8 cellular contexts compared by ENCODE assay signal in genomic region chr5:168579206-168579986, GRCh38. TPM values are rescaled to one million over a fixed set of nuclear protein-coding genes. Genes with fewer than 3 reads are reported as not detected.
A peak's percentile ranks its signal among the peaks of the same experiment; 100 is the strongest.
DNase-seq lines count a peak whose midpoint lies in the region; ATAC-seq, FAIRE-seq and TF ChIP-seq lines count a peak whose summit lies in the region.

Gene PANK3 (minus strand): TSS chr5:168579368. CDS start chr5:168579283, 85 bp downstream.

- no TSS peak for BruUV-seq in OCI-LY7 (replicated peaks; lab: Mats Ljungman, UMichigan)

- peaks cover 25% of the 10 kb centered on the region for H3K4me1 Mint-ChIP-seq in endothelial cell (ENCODE audit: unreplicated experiment)
- H3K4me1 Mint-ChIP-seq in mesothelial cell of epicardium = peaks cover 35% of the 10 kb centered on the region

- H3K4me1 ChIP-seq in OCI-LY7 (ENCODE audit: insufficient read depth, low read length, poor library complexity, severe bottlenecking) = peaks cover 26% of the 10 kb centered on the region

- peaks cover 28% of the 10 kb centered on the region for H4K20me1 ChIP-seq in OCI-LY7 (ENCODE audit: insufficient read depth, low read length)

- H3K4me2 ChIP-seq in OCI-LY7 (ENCODE audit: low read length) = peak within 1 kb of the TSS; percentile 99

- CTCF ChIA-PET in OCI-LY7 (lab: Charles Lee; ENCODE audit: unreplicated experiment) = no interaction called here

- H3K4me3 ChIP-seq in OCI-LY7 (ENCODE audit: low read depth, low read length, poor library complexity, severe bottlenecking) = peak within 1 kb of the TSS; percentile 98

- ATAC-seq in GM21526 (IDR thresholded peaks at IDR 0.05; ENCODE audit: low FRiP score, unreplicated experiment) = peak; percentile 94

- FAIRE-seq in D721Med (lab: Jason Lieb, UNC) = peak; percentile 74

- TF ChIP-seq CTCF in D721Med (IDR thresholded peaks at IDR 0.05; ENCODE audit: insufficient read depth, missing control alignments) (no peak), OCI-LY7 (conservative IDR thresholded peaks at IDR 0.05; ENCODE audit: low read length) (no peak), endothelial cell (IDR thresholded peaks at IDR 0.05; ENCODE audit: unreplicated experiment) (no peak), mesothelial cell of epicardium (IDR thresholded peaks at IDR 0.05; ENCODE audit: unreplicated experiment) (no peak)

- H3K36me3 Mint-ChIP-seq in endothelial cell (ENCODE audit: low read depth, unreplicated experiment) (no peaks in the 10 kb centered on the region), mesothelial cell of epicardium (peaks cover 6% of the 10 kb centered on the region)

- DNase-seq in D721Med (ENCODE audit: insufficient read length, low spot score) = peak; percentile 67
- DNase-seq in HuH-7.5 (ENCODE audit: low spot score) = peak; percentile 92
- peak; percentile 97 for DNase-seq in OCI-LY7 (ENCODE audit: low spot score)
- peak; percentile 93 for DNase-seq in activated T-cell treated with anti-CD3 and anti-CD28 coated beads for 1 hour (ENCODE audit: low read depth)
- peak; percentile 98 for DNase-seq in endothelial cell (ENCODE audit: low spot score)
- DNase-seq in mesothelial cell of epicardium (ENCODE audit: low spot score in 2 of 2, unreplicated experiment in 2 of 2) = peak; percentile 95 to 97
- peak; percentile 96 to 97 for DNase-seq in stimulated activated CD8-positive, alpha-beta memory T cell treated with anti-CD3 and anti-CD28 coated beads, Interleukin-15, amount 100 ng/mL, for 48 hours (ENCODE audit: low read depth in 2 of 2)

- H3K9me3 Mint-ChIP-seq in endothelial cell (ENCODE audit: unreplicated experiment) (no peaks in the 10 kb centered on the region), mesothelial cell of epicardium (no peaks in the 10 kb centered on the region)

- H3K27ac Mint-ChIP-seq in endothelial cell (ENCODE audit: unreplicated experiment) (peak within 1 kb of the TSS; percentile 94), mesothelial cell of epicardium (peak within 1 kb of the TSS; percentile 99)

- H3K79me2 ChIP-seq in OCI-LY7 (ENCODE audit: insufficient read depth, low read depth, low read length) = peaks cover 47% of the 10 kb centered on the region

- no peaks in the 10 kb centered on the region for H3K9me2 ChIP-seq in OCI-LY7 (ENCODE audit: insufficient read depth, low read length)

- peak within 1 kb of the TSS; percentile 70 for H3K27ac ChIP-seq in OCI-LY7 (ENCODE audit: low read depth, low read length, poor library complexity, severe bottlenecking)

- peaks cover 12% of the 10 kb centered on the region; the same call in 1 of the 2 replicates for H3K9me3 ChIP-seq in OCI-LY7 (ENCODE audit: low read length)

- H3K27me3 Mint-ChIP-seq in endothelial cell (ENCODE audit: unreplicated experiment) = peaks cover 7% of the 10 kb centered on the region
- no peaks in the 10 kb centered on the region for H3K27me3 Mint-ChIP-seq in mesothelial cell of epicardium (ENCODE audit: low read depth)

- peak within 1 kb of the TSS; percentile 84 for H2AFZ ChIP-seq in OCI-LY7 (ENCODE audit: low read length)

- peaks cover 34% of the 10 kb centered on the region for H3K36me3 ChIP-seq in OCI-LY7 (ENCODE audit: insufficient read depth, low read length)

- H3K4me3 Mint-ChIP-seq in endothelial cell (ENCODE audit: unreplicated experiment) (peak within 1 kb of the TSS; percentile 99), mesothelial cell of epicardium (peak within 1 kb of the TSS; percentile 92)

- intact Hi-C loops in OCI-LY7 (cut with micrococcal nuclease; ENCODE audit: unreplicated experiment) = loop anchor here (2.0 to 10.0 kb wide), 2 partner anchors 93 to 1005 kb away; partner anchors contain the start of genes RARS1 and SPDL1

- POLR2A ChIA-PET in OCI-LY7 (lab: Charles Lee) = interaction anchor here (0.6 to 1.6 kb wide), 6 partner anchors 9 to 1766 kb away, joined by 3 to 4 read pairs (median 4); no protein-coding TSS in a partner anchor

RNA-seq across cellular contexts. Expression of gene PANK3, which starts in this region (rescaled TPM):
- total RNA-seq in OCI-LY7 (2014; rRNA removed; shearing (Covaris generic)) = 33.9 and 36.0 TPM in 2 replicates
- total RNA-seq in OCI-LY7 (2022) (72.3 and 76.6 TPM in 2 replicates), endothelial cell (ENCODE audit: unreplicated experiment) (103 TPM), mesothelial cell of epicardium (88.3 to 94.5 TPM (median 90.7 TPM) in 3 replicates)

Comparison
In these comparisons a context has a peak if more than half of its experiments do, and no peak if none do; other contexts are left out.
1. Peak in every context shown above with its lines: DNase-seq, ATAC-seq, H3K4me3 ChIP-seq and H3K27ac ChIP-seq.